ENCODE assay signal across 19 cellular contexts in genomic region chr9:72400866-72401265, GRCh38. TPM values are rescaled to one million over a fixed set of nuclear protein-coding genes. Genes with fewer than 3 reads are reported as not detected.
A peak's percentile ranks its signal among the peaks of the same experiment; 100 is the strongest.
DNase-seq lines count a peak whose midpoint lies in the region; TF ChIP-seq lines count a peak whose summit lies in the region.
"Had no signal": no experiment of that assay in that cellular context is flagged by ENCODE, and none has a peak within 500 bp of the region (broad histone marks: within the 10 kb centered on the region; RNA-seq: fewer than 3 reads in every experiment).

No MANE protein-coding gene starts in this region.

- no peaks in the 10 kb centered on the region for H3K9me3 Mint-ChIP-seq in Caco-2 (ENCODE audit: unreplicated experiment)
- H3K9me3 Mint-ChIP-seq: CD4-positive, alpha-beta T cell; CD8-positive, alpha-beta T cell had no signal

- H3K4me3 Mint-ChIP-seq in Caco-2 (ENCODE audit: unreplicated experiment), result no peak overlapping the region
- H3K4me3 Mint-ChIP-seq: B cell; CD4-positive, alpha-beta T cell; CD8-positive, alpha-beta T cell had no signal

- intact Hi-C loops in Caco-2 (cut with micrococcal nuclease; ENCODE audit: unreplicated experiment), result no loop called here

- H3K27me3 ChIP-seq in Caco-2 (replicated peaks; ENCODE audit: control insufficient read depth, insufficient read depth, low read length), result no peaks in the 10 kb centered on the region
- H3K27me3 ChIP-seq: BLaER1 treated with 17β-estradiol and CSF1 and Interleukin-3, amounts not matched to agents 10 nM and 100 nM had no signal

- DNase-seq in G401 (ENCODE audit: low spot score) (peak; percentile 60), NCI-H69 (lab: John Stamatoyannopoulos, UW) (peak; percentile 65), cerebellar cortex (ENCODE audit: low spot score) (peak; percentile 52), NCI-H345 (lab: John Stamatoyannopoulos, UW) (no peak), Caco-2 (no peak), inferior parietal cortex (ENCODE audit: extremely low spot score) (no peak)
- DNase-seq: AML-193; CD4-positive, alpha-beta T cell; CD8-positive, alpha-beta T cell; DMS 273 treated with DMSO at 0.1 percent for 48 hours; DMS153; DMS53; DMS79; DND-41; EL; GF-D8 had no signal

- no peaks in the 10 kb centered on the region for H3K4me1 ChIP-seq in Caco-2

- no peaks in the 10 kb centered on the region for H3K9me3 ChIP-seq in Caco-2
- H3K9me3 ChIP-seq: A549; BLaER1 treated with 17β-estradiol and CSF1 and Interleukin-3, amounts not matched to agents 10 nM and 100 nM had no signal

- H3K27ac Mint-ChIP-seq in Caco-2 (ENCODE audit: unreplicated experiment), result no peak overlapping the region
- H3K27ac Mint-ChIP-seq: B cell; CD4-positive, alpha-beta T cell; CD8-positive, alpha-beta T cell had no signal

- no peak for TF ChIP-seq CTCF in Caco-2 (IDR thresholded peaks at IDR 0.05; ENCODE audit: insufficient read depth in 1 of 2, low read depth in 1 of 2, low read length in 1 of 2, severe bottlenecking in 1 of 2, unreplicated experiment in 1 of 2)

- POLR2A ChIA-PET in Caco-2 (lab: Charles Lee), result no interaction called here

- in situ Hi-C loops in G401 (cut with HindIII; ENCODE audit: low sequenced_read_pairs), result no loop called here

- H3K36me3 ChIP-seq in Caco-2 (ENCODE audit: control insufficient read depth, insufficient read depth, low read length), result no peaks in the 10 kb centered on the region
- H3K36me3 ChIP-seq: BLaER1 treated with 17β-estradiol and CSF1 and Interleukin-3, amounts not matched to agents 10 nM and 100 nM had no signal

- no peaks in the 10 kb centered on the region for H3K36me3 Mint-ChIP-seq in Caco-2 (ENCODE audit: insufficient read depth, unreplicated experiment)
- H3K36me3 Mint-ChIP-seq: CD8-positive, alpha-beta T cell had no signal

- H3K27me3 Mint-ChIP-seq in Caco-2 (ENCODE audit: insufficient read depth, unreplicated experiment), result no peaks in the 10 kb centered on the region
- H3K27me3 Mint-ChIP-seq: CD4-positive, alpha-beta T cell had no signal

- H3K4me3 ChIP-seq in Caco-2 (ENCODE audit: low read depth, low read length), result no peak overlapping the region
- H3K4me3 ChIP-seq: A549; BLaER1 treated with 17β-estradiol and CSF1 and Interleukin-3, amounts not matched to agents 10 nM and 100 nM had no signal

- CTCF ChIA-PET in Caco-2 (lab: Charles Lee), result interaction anchor here (0.7 kb wide), 1 partner anchor 318 kb away, joined by 3 read pairs; no protein-coding TSS in a partner anchor

- BruUV-seq in Caco-2 (replicated peaks; lab: Mats Ljungman, UMichigan), result no TSS peak

- H3K4me1 Mint-ChIP-seq in Caco-2 (ENCODE audit: low read depth, unreplicated experiment), result no peaks in the 10 kb centered on the region
- H3K4me1 Mint-ChIP-seq: B cell had no signal

RNA-seq across cellular contexts. Expression of gene ZFAND5, which starts 35.9 kb away (rescaled TPM):
- total RNA-seq in G401 (2014; rRNA removed; shearing (Covaris generic)), result 67.8 and 103 TPM in 2 replicates
- 30.9 and 34.4 TPM in 2 replicates for total RNA-seq in Caco-2 (2022)

Comparison
In these comparisons a context has a peak if more than half of its experiments do, and no peak if none do; other contexts are left out.
1. DNase-seq: peak in G401 (single experiment), NCI-H69 (single experiment) and cerebellar cortex (single experiment); none in NCI-H345 (single experiment), Caco-2 (0 of 2) and inferior parietal cortex (single experiment).